In genomic region chr3:8464668-8465067, GRCh38 we compare ENCODE assay signal across 24 cellular contexts.
DNase-seq lines count a peak whose midpoint lies in the region; ATAC-seq and TF ChIP-seq lines count a peak whose summit lies in the region.
"Had no signal": no experiment of that assay in that cellular context is flagged by ENCODE, and none has a peak within 500 bp of the region (broad histone marks: within the 10 kb centered on the region; RNA-seq: fewer than 3 reads in every experiment).

No MANE protein-coding gene starts in this region.

- peak; percentile 51 for DNase-seq in NCI-H1694 (lab: John Stamatoyannopoulos, UW)
- no peak for DNase-seq in NCI-H1694 treated with DMSO at 0.1 percent for 48 hours (lab: John Stamatoyannopoulos, UW)
- DNase-seq in NCI-H345 treated with DMSO at 0.1 percent for 48 hours (lab: John Stamatoyannopoulos, UW; ENCODE audit: unreplicated experiment) = peak; percentile 21
- no peak for DNase-seq in coronary artery (ENCODE audit: low spot score)
- DNase-seq in putamen (ENCODE audit: low spot score) = peak; percentile 19
- DNase-seq: activated CD4-positive, alpha-beta memory T cell treated with anti-CD3 and anti-CD28 coated beads, Interleukin-2, amount 10 ng/mL, durations not matched to agents 7 days and 5 days; activated CD4-positive, CD25-positive, alpha-beta regulatory T cell; activated gamma-delta T cell treated with Interleukin-2 at 50 U/mL for 16 hours; brain microvascular endothelial cell; Calu3; colonic mucosa; glutamatergic neuron; IMR-90; natural killer cell; NCI-H2227 treated with DMSO at 0.1 percent for 48 hours; T-helper 9 cell had no signal

- ATAC-seq in HG03139 (IDR thresholded peaks at IDR 0.05; ENCODE audit: unreplicated experiment) (no peak), GM18861 (IDR thresholded peaks at IDR 0.05; ENCODE audit: unreplicated experiment) (no peak), GM19395 (IDR thresholded peaks at IDR 0.05; ENCODE audit: unreplicated experiment) (no peak)
- ATAC-seq: left lobe of liver, natural killer cell, Panc1 had no signal

- H3K27ac ChIP-seq in coronary artery = peak overlapping the region; percentile 39 to 48
- H3K27ac ChIP-seq: brain microvascular endothelial cell, colonic mucosa, parathyroid adenoma, SK-N-MC had no signal

- no peak overlapping the region for H3K4me3 ChIP-seq in coronary artery
- H3K4me3 ChIP-seq: colonic mucosa, HAP-1, SK-N-MC had no signal

- no peak for TF ChIP-seq CTCF in coronary artery (IDR thresholded peaks at IDR 0.05)

Comparison
In these comparisons a context has a peak if more than half of its experiments do, and no peak if none do; other contexts are left out.
1. DNase-seq: peak in NCI-H1694 (single experiment), NCI-H345 treated with DMSO at 0.1 percent for 48 hours (single experiment) and putamen (single experiment); none in NCI-H1694 treated with DMSO at 0.1 percent for 48 hours (single experiment) and coronary artery (single experiment).